Comparison of ENCODE assay signal across 9 cellular contexts in genomic region chr15:67126551-67127333, GRCh38.
DNase-seq lines count a peak whose midpoint lies in the region; ATAC-seq and TF ChIP-seq lines count a peak whose summit lies in the region.
"Had no signal": no experiment of that assay in that cellular context is flagged by ENCODE, and none has a peak within 500 bp of the region (broad histone marks: within the 10 kb centered on the region; RNA-seq: fewer than 3 reads in every experiment).

No MANE protein-coding gene starts in this region.

- TF ChIP-seq POLR2A in thyroid gland (IDR thresholded peaks at IDR 0.05): no peak

- H3K36me3 ChIP-seq in thyroid gland: no peaks in the 10 kb centered on the region

- no peaks in the 10 kb centered on the region for H3K27me3 ChIP-seq in thyroid gland

- intact Hi-C loops in thyroid gland (cut with DNase I): no loop called here

- peak overlapping the region; percentile 57 for H3K4me3 ChIP-seq in WI38 (ENCODE audit: low read depth, low read length)
- H3K4me3 ChIP-seq in thyroid gland (replicated peaks in 1 of 3): no peak overlapping the region

- peaks cover 57% of the 10 kb centered on the region for H3K36me3 Mint-ChIP-seq in activated CD4-positive, alpha-beta T cell treated with anti-CD3 and anti-CD28 coated beads, Interleukin-2, amount 10 ng/mL, durations not matched to agents 7 days and 5 days (ENCODE audit: low read depth)

- DNase-seq in activated CD4-positive, alpha-beta T cell treated with anti-CD3 and anti-CD28 coated beads, Interleukin-2, amount 10 ng/mL, durations not matched to agents 7 days and 5 days: no peak
- no peak for DNase-seq in activated CD4-positive, alpha-beta T cell treated with anti-CD3 and anti-CD28 coated beads for 1 hour
- peak; percentile 62 for DNase-seq in left kidney (ENCODE audit: low read depth, low spot score)
- DNase-seq in thyroid gland: no peak
- DNase-seq in GM13977 (ENCODE audit: low spot score): no peak

- in situ Hi-C loops in GM13977 (cut with MboI; ENCODE audit: low pct_unique_long_range_greater_than_20kb, low sequenced_read_pairs, unreplicated experiment): no loop called here

- no peaks in the 10 kb centered on the region for H3K9me3 Mint-ChIP-seq in activated CD4-positive, alpha-beta T cell treated with anti-CD3 and anti-CD28 coated beads, Interleukin-2, amount 10 ng/mL, durations not matched to agents 7 days and 5 days

- peaks cover 43 to 79% of the 10 kb centered on the region in 2 donors for H3K4me1 ChIP-seq in thyroid gland

- ATAC-seq in GM21737 (IDR thresholded peaks at IDR 0.05; ENCODE audit: unreplicated experiment) (no peak), HG02588 (IDR thresholded peaks at IDR 0.05; ENCODE audit: unreplicated experiment) (no peak)

- POLR2A ChIA-PET in activated CD4-positive, alpha-beta T cell treated with anti-CD3 and anti-CD28 coated beads, Interleukin-2, amount 10 ng/mL, durations not matched to agents 7 days and 5 days (lab: Charles Lee): no interaction called here

- 75 to 78% methylated on average over 10 to 13 of the region's 16 CpGs for WGBS in thyroid gland, 2 donors

- TF ChIP-seq CTCF in WI38 (IDR thresholded peaks at IDR 0.05; ENCODE audit: low read depth, low read length) (no peak), thyroid gland (IDR thresholded peaks at IDR 0.05) (no peak), GM13977 (IDR thresholded peaks at IDR 0.05; ENCODE audit: extremely low read depth, insufficient read depth, missing control alignments) (no peak)

- H3K27me3 Mint-ChIP-seq in activated CD4-positive, alpha-beta T cell treated with anti-CD3 and anti-CD28 coated beads, Interleukin-2, amount 10 ng/mL, durations not matched to agents 7 days and 5 days: no peaks in the 10 kb centered on the region

- peaks cover 87% of the 10 kb centered on the region for H3K4me1 Mint-ChIP-seq in activated CD4-positive, alpha-beta T cell treated with anti-CD3 and anti-CD28 coated beads, Interleukin-2, amount 10 ng/mL, durations not matched to agents 7 days and 5 days

- H3K27ac Mint-ChIP-seq in activated CD4-positive, alpha-beta T cell treated with anti-CD3 and anti-CD28 coated beads, Interleukin-2, amount 10 ng/mL, durations not matched to agents 7 days and 5 days: peak overlapping the region; percentile 60

- CTCF ChIA-PET in activated CD4-positive, alpha-beta T cell treated with anti-CD3 and anti-CD28 coated beads, Interleukin-2, amount 10 ng/mL, durations not matched to agents 7 days and 5 days (lab: Charles Lee): interaction anchor here (1.0 to 3.1 kb wide), 3 partner anchors 9 to 22 kb away, joined by 3 to 19 read pairs (median 3); no protein-coding TSS in a partner anchor

- H3K4me3 Mint-ChIP-seq in activated CD4-positive, alpha-beta T cell treated with anti-CD3 and anti-CD28 coated beads, Interleukin-2, amount 10 ng/mL, durations not matched to agents 7 days and 5 days: no peak overlapping the region

- H3K9me3 ChIP-seq in thyroid gland: no peaks in the 10 kb centered on the region

- peak overlapping the region in 2 of 3 donors; percentile 41 to 59 for H3K27ac ChIP-seq in thyroid gland
- H3K27ac ChIP-seq: C4-2B had no signal
